24 cellular contexts compared by ENCODE assay signal in genomic region chr2:227320305-227321094, GRCh38. TPM values are rescaled to one million over a fixed set of nuclear protein-coding genes. Genes with fewer than 3 reads are reported as not detected.
A peak's percentile ranks its signal among the peaks of the same experiment; 100 is the strongest.
DNase-seq lines count a peak whose midpoint lies in the region; ATAC-seq, FAIRE-seq and TF ChIP-seq lines count a peak whose summit lies in the region.
"Had no signal": no experiment of that assay in that cellular context is flagged by ENCODE, and none has a peak within 500 bp of the region (broad histone marks: within the 10 kb centered on the region; RNA-seq: fewer than 3 reads in every experiment).

No MANE protein-coding gene starts in this region.

- H3K27me3 ChIP-seq in right cardiac atrium (ENCODE audit: control insufficient read depth, insufficient read depth) (no peaks in the 10 kb centered on the region), left ventricle myocardium inferior (ENCODE audit: low read depth) (no peaks in the 10 kb centered on the region), K562 (ENCODE audit: control insufficient read depth in 2 of 2, insufficient read depth in 2 of 2, low read length in 2 of 2) (no peaks in the 10 kb centered on the region)
- H3K27me3 ChIP-seq: SJCRH30 had no signal

- BruUV-seq in K562 (replicated peaks; lab: Mats Ljungman, UMichigan) = no TSS peak

- H3K27ac ChIP-seq in right cardiac atrium (ENCODE audit: low read length) (no peak overlapping the region), left ventricle myocardium inferior (replicated peaks) (no peak overlapping the region), K562 (ENCODE audit: extremely low read depth, low read depth, low read length) (no peak overlapping the region)
- H3K27ac ChIP-seq: GM23248, KMS-11, SJCRH30 had no signal

- H4K20me1 ChIP-seq in K562 (replicated peaks; ENCODE audit: control insufficient read depth, insufficient read depth, low read length) = no peaks in the 10 kb centered on the region

- 92% methylated on average over 33 of the region's 33 CpGs for WGBS in right cardiac atrium
- 46% methylated on average over 15 of the region's 33 CpGs for WGBS in K562 (ENCODE audit: insufficient coverage, low coverage, missing lambda C conversion rate)

- in situ Hi-C loops in K562 (cut with MboI) = no loop called here

- TF ChIP-seq POLR2A in K562 (conservative IDR thresholded peaks at IDR 0.05) = no peak

- H3K9me3 ChIP-seq in right cardiac atrium (ENCODE audit: control insufficient read depth, low read length) (no peaks in the 10 kb centered on the region), left ventricle myocardium inferior (replicated peaks) (peaks cover 5% of the 10 kb centered on the region), K562 (replicated peaks; ENCODE audit: control insufficient read depth, insufficient read depth, low read depth, low read length) (peaks cover 6% of the 10 kb centered on the region; the same call in 1 of the 2 replicates)
- H3K9me3 ChIP-seq: SJCRH30 had no signal

- ATAC-seq in right cardiac atrium (no peak), K562 (peak; percentile 8; the same call in 1 of the 3 replicates), natural killer cell (peak; percentile 25 to 32 (median 26)), GM18520 (IDR thresholded peaks at IDR 0.05; ENCODE audit: unreplicated experiment) (no peak)
- ATAC-seq: PC-3, SK-N-SH treated with all-trans-retinoic acid at 6 μM for 48 hours had no signal

- no peak for TF ChIP-seq CTCF in left ventricle myocardium inferior (IDR thresholded peaks at IDR 0.05; ENCODE audit: borderline replicate concordance)
- TF ChIP-seq CTCF in K562 (IDR thresholded peaks at IDR 0.05 in 2 of 3, conservative IDR thresholded peaks at IDR 0.05 in 1 of 3; ENCODE audit: insufficient read depth in 2 of 3, low read depth in 1 of 3, low read length in 3 of 3) = no peak
- no peak for TF ChIP-seq CTCF in natural killer cell (IDR thresholded peaks at IDR 0.05)

- no peaks in the 10 kb centered on the region for H3K4me1 ChIP-seq in right cardiac atrium (ENCODE audit: control insufficient read depth, insufficient read depth, low read length)
- peaks cover 13% of the 10 kb centered on the region for H3K4me1 ChIP-seq in left ventricle myocardium inferior
- H3K4me1 ChIP-seq in K562 (replicated peaks in 1 of 2; ENCODE audit: control insufficient read depth in 2 of 2, insufficient read depth in 2 of 2, low read length in 2 of 2) = peaks cover 0 to 11% of the 10 kb centered on the region in 2 experiments; a peak in 3 of 5 replicates
- H3K4me1 ChIP-seq: SJCRH30 had no signal

- TF ChIP-seq EP300 in K562 (IDR thresholded peaks at IDR 0.05; ENCODE audit: low read length) = 0 out of 2 replicates have a peak, but pooled peaks have one; percentile 19

- FAIRE-seq in K562 (lab: Jason Lieb, UNC) = no peak
- FAIRE-seq: GM18507 had no signal

- CTCF ChIA-PET in K562 (lab: Yijun Ruan, JAX; ENCODE audit: low intra/inter-chr PET ratio) = no interaction called here

- H2AFZ ChIP-seq in K562 (ENCODE audit: low read depth, low read length) = no peak overlapping the region
- H2AFZ ChIP-seq: GM23248 had no signal

- peaks cover 0 to 4% of the 10 kb centered on the region in 2 donors for H3K27me3 Mint-ChIP-seq in natural killer cell (ENCODE audit: low read depth in 2 of 2)

- POLR2A ChIA-PET in K562 (lab: Yijun Ruan, JAX) = interaction anchor here (0.8 to 1.1 kb wide), 2 partner anchors 9 to 21 kb away, joined by 3 to 4 read pairs; no protein-coding TSS in a partner anchor

- H3K9me1 ChIP-seq in K562 (ENCODE audit: control insufficient read depth, insufficient read depth, low read length) = no peaks in the 10 kb centered on the region

- DNase-seq in right cardiac atrium = peak in 2 of 3 donors; percentile 43 to 46
- no peak for DNase-seq in left ventricle myocardium inferior
- DNase-seq in K562 (ENCODE audit: extremely low read depth in 1 of 4, low spot score in 3 of 4) = peak in 1 of 4 experiments; percentile 46
- DNase-seq in natural killer cell = peak; percentile 28
- no peak for DNase-seq in medulla oblongata (ENCODE audit: extremely low spot score)
- DNase-seq in NCI-H2107 treated with DMSO at 0.1 percent for 48 hours (lab: John Stamatoyannopoulos, UW; ENCODE audit: unreplicated experiment) = no peak
- DNase-seq: DMS153, DND-41, GM23248, H7, HFFc6, NCI-H1048, NCI-H1417, NCI-H1694, NCI-H2029 treated with DMSO at 0.1 percent for 48 hours, NCI-H524 treated with DMSO at 0.1 percent for 48 hours, NCI-H774, PC-3, SJCRH30 had no signal

- peaks cover 41 to 44% of the 10 kb centered on the region in 2 donors for H3K4me1 Mint-ChIP-seq in natural killer cell

- H3K4me3 ChIP-seq in right cardiac atrium (ENCODE audit: low read length) (no peak overlapping the region), left ventricle myocardium inferior (no peak overlapping the region), K562 (no peak overlapping the region)
- H3K4me3 ChIP-seq: GM23248, SJCRH30 had no signal

- peaks cover 0 to 4% of the 10 kb centered on the region in 2 donors for H3K9me3 Mint-ChIP-seq in natural killer cell

- peak overlapping the region; percentile 80 for H3K4me3 Mint-ChIP-seq in natural killer cell
- H3K4me3 Mint-ChIP-seq: HFFc6 had no signal

- no peaks in the 10 kb centered on the region for H3K36me3 Mint-ChIP-seq in natural killer cell

- intact Hi-C loops in right cardiac atrium (cut with DNase I) (no loop called here), left ventricle myocardium inferior (cut with micrococcal nuclease) (no loop called here), K562 (cut with micrococcal nuclease) (loop anchor here (10.0 kb wide), 1 partner anchor 186 kb away; no protein-coding TSS in a partner anchor), natural killer cell (cut with micrococcal nuclease) (loop anchor here (10.0 kb wide), 1 partner anchor 154 kb away; the partner anchor contains the start of gene AGFG1)

- no peak overlapping the region for H3K9ac ChIP-seq in K562 (ENCODE audit: insufficient read depth in 1 of 2, low read depth in 2 of 2, low read length in 2 of 2)
- H3K9ac ChIP-seq: GM23248, KMS-11 had no signal

- H3K4me2 ChIP-seq in K562 (ENCODE audit: insufficient read depth, low read length) = no peak overlapping the region
- H3K4me2 ChIP-seq: KMS-11 had no signal

- peaks cover 1% of the 10 kb centered on the region; the same call in 1 of the 3 replicates for H3K79me2 ChIP-seq in K562 (ENCODE audit: control insufficient read depth, insufficient read depth, low read length)

- TF ChIP-seq RAD21 in K562 (CRISPR knock-in tag; conservative IDR thresholded peaks at IDR 0.05 in 1 of 2, IDR thresholded peaks at IDR 0.05 in 1 of 2) = no peak

- no peaks in the 10 kb centered on the region for H3K36me3 ChIP-seq in left ventricle myocardium inferior
- no peaks in the 10 kb centered on the region for H3K36me3 ChIP-seq in K562 (ENCODE audit: control insufficient read depth, insufficient read depth, low read length)
- H3K36me3 ChIP-seq: SJCRH30 had no signal

- peak overlapping the region; percentile 68 to 81 for H3K27ac Mint-ChIP-seq in natural killer cell
- H3K27ac Mint-ChIP-seq: HFFc6 had no signal

TF ChIP-seq in K562, 482 proteins besides CTCF, POLR2A, EP300 and RAD21 (continues in another document):
- TF ChIP-seq NCOR1 (IDR thresholded peaks at IDR 0.05) = 0 out of 2 replicates have a peak, but pooled peaks have one; percentile 28
- TF ChIP-seq BRF1 (IDR thresholded peaks at IDR 0.05; ENCODE audit: borderline replicate concordance, extremely low read depth, insufficient read length) = no peak
- TF ChIP-seq CBFA2T3 (IDR thresholded peaks at IDR 0.05) = peak; percentile 79

RNA-seq across cellular contexts. Expression of gene MFF, which starts 4.6 kb away (rescaled TPM):
- total RNA-seq in right cardiac atrium = 10 to 100 TPM; 73.9 to 96.5 (median 83.6) TPM
- 83.5 TPM for polyA plus RNA-seq in right cardiac atrium
- 88.0 TPM for total RNA-seq in left ventricle myocardium inferior
- 15.5 and 39.8 TPM in 2 replicates for total RNA-seq in K562 (2011; cell fraction: chromatin; rRNA removed; ENCODE audit: low replicate concordance)
- total RNA-seq in K562 (2011; cell fraction: nucleolus; rRNA removed) = 10.3 and 13.2 TPM in 2 replicates
- total RNA-seq in K562 (2011; cell fraction: nucleoplasm; rRNA removed) = 18.8 and 33.6 TPM in 2 replicates
- 66.9 and 75.4 TPM in 2 replicates for total RNA-seq in K562 (2014; rRNA removed)
- total RNA-seq in K562 (2014; rRNA removed; fragmentation: Illumina TruSeq; extraction: Trizol) = 62.2 and 71.9 TPM in 2 replicates
- total RNA-seq in K562 (2015; rRNA removed; fragmentation: Illumina TruSeq; extraction: Trizol) = 71.3 and 73.7 TPM in 2 replicates
- 47.0 and 49.4 TPM in 2 replicates for total RNA-seq in K562 (2021)
- polyA plus RNA-seq in K562 (2011; rRNA removed) = 44.1 and 51.5 TPM in 2 replicates
- polyA plus RNA-seq in K562 (2011; cell fraction: cytosol; rRNA removed) = 18.0 and 28.2 TPM in 2 replicates
- 31.1 and 36.6 TPM in 2 replicates for polyA plus RNA-seq in K562 (2011; cell fraction: nucleus; rRNA removed)
- polyA plus RNA-seq in K562 (2012) = 47.1 and 50.3 TPM in 2 replicates
- 53.0 and 58.5 TPM in 2 replicates for polyA plus RNA-seq in K562 (2014; fragmentation: Illumina TruSeq; extraction: Trizol)
- 10 to 100 TPM in 1 of 2 experiments, 1 to 10 TPM in 1; 9.4 to 12.6 TPM for polyA plus RNA-seq in K562 (2014; fragmentation: Nextera tagmentation; extraction: Ambion mirVana)
- 45.9 and 55.7 TPM in 2 replicates for polyA plus RNA-seq in K562 (2014; rRNA removed)
- 56.3 and 58.1 TPM in 2 replicates for polyA minus RNA-seq in K562 (2011; rRNA and poly(A)+ RNA removed)
- polyA minus RNA-seq in K562 (2011; cell fraction: cytosol; rRNA and poly(A)+ RNA removed) = 31.3 and 35.4 TPM in 2 replicates
- polyA minus RNA-seq in K562 (2011; cell fraction: nucleus; rRNA and poly(A)+ RNA removed) = 33.9 and 58.3 TPM in 2 replicates
- total RNA-seq in natural killer cell = 10 to 100 TPM; 57.7 to 60.8 (median 59.8) TPM

RNA-seq across cellular contexts. Expression of gene TM4SF20, which starts 58.6 kb away (rescaled TPM):
- total RNA-seq in right cardiac atrium (not detected), left ventricle myocardium inferior (not detected), K562 (2014; rRNA removed) (not detected in 2 replicates), K562 (2014; rRNA removed; fragmentation: Illumina TruSeq; extraction: Trizol) (not detected in 2 replicates), K562 (2015; rRNA removed; fragmentation: Illumina TruSeq; extraction: Trizol) (not detected in 2 replicates), K562 (2021) (not detected in 2 replicates), natural killer cell (not detected)
- polyA plus RNA-seq in right cardiac atrium (not detected), K562 (2011; rRNA removed) (not detected in 2 replicates), K562 (2014; fragmentation: Illumina TruSeq; extraction: Trizol) (not detected in 2 replicates), K562 (2014; fragmentation: Nextera tagmentation; extraction: Ambion mirVana) (not detected), K562 (2014; rRNA removed) (not detected in 2 replicates)
- not detected in 2 replicates for total RNA-seq in K562 (2011; cell fraction: chromatin; rRNA removed; ENCODE audit: low replicate concordance)
- not detected in 2 replicates for total RNA-seq in K562 (2011; cell fraction: nucleolus; rRNA removed)
- total RNA-seq in K562 (2011; cell fraction: nucleoplasm; rRNA removed) = not detected in 2 replicates
- polyA plus RNA-seq in K562 (2011; cell fraction: cytosol; rRNA removed) = not detected in 2 replicates
- not detected in 2 replicates for polyA plus RNA-seq in K562 (2011; cell fraction: nucleus; rRNA removed)
- polyA plus RNA-seq in K562 (2012) = not detected in 2 replicates
- not detected in 2 replicates for polyA minus RNA-seq in K562 (2011; rRNA and poly(A)+ RNA removed)
- polyA minus RNA-seq in K562 (2011; cell fraction: cytosol; rRNA and poly(A)+ RNA removed) = not detected in 2 replicates
- not detected in 2 replicates for polyA minus RNA-seq in K562 (2011; cell fraction: nucleus; rRNA and poly(A)+ RNA removed)
- total RNA-seq: A172, H7, PC-3, SJCRH30 had no signal

Comparison
In these comparisons a context has a peak if more than half of its experiments do, and no peak if none do; other contexts are left out.
1. DNase-seq: peak in right cardiac atrium (2 of 3) and natural killer cell (single experiment); none in left ventricle myocardium inferior (single experiment), medulla oblongata (single experiment) and NCI-H2107 treated with DMSO at 0.1 percent for 48 hours (single experiment).
2. ATAC-seq: peak in K562 (single experiment) and natural killer cell (3 of 3); none in right cardiac atrium (0 of 2) and GM18520 (single experiment).
3. intact Hi-C loops: an anchor here in K562 (10.0 kb wide) and natural killer cell (10.0 kb wide); none called in right cardiac atrium and left ventricle myocardium inferior.